Comparison of ENCODE assay signal across 28 cellular contexts in the genomic region with DNA sequence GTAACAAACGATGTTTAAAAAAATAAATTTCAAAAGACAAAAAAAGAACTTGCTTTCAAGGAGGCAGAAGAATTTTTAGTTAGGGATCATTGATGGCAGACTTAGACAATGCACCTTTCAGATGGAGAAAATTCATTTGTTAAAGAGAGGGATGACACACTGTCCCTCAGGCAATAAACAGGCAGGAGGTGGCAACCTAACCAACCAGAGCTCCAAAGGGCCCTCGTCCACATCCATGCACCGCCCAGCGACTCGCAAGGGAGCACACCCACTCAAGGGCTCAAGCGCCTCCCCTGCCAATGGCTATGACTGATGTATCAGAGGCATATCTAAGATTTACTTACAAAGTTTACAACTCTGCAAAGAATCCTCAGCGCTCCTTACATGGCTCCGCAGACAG.
"Had no signal": no experiment of that assay in that cellular context is flagged by ENCODE, and none has a peak within 500 bp of the region (broad histone marks: within the 10 kb centered on the region; RNA-seq: fewer than 3 reads in every experiment).

No MANE protein-coding gene starts in this region.

- H3K27me3 ChIP-seq: ascending aorta, dorsolateral prefrontal cortex, spleen, testis, transverse colon had no signal

- H3K27ac ChIP-seq: ascending aorta, coronary artery, dorsolateral prefrontal cortex, left ventricle myocardium inferior, spleen, testis, transverse colon, WERI-Rb-1 had no signal

- H3K9me3 ChIP-seq: ascending aorta, left ventricle myocardium inferior, spleen, testis, transverse colon had no signal

- H3K4me3 ChIP-seq: ascending aorta, coronary artery, dorsolateral prefrontal cortex, left ventricle myocardium inferior, lung, spleen, testis, transverse colon had no signal

- H3K4me1 ChIP-seq: ascending aorta, left ventricle myocardium inferior, spleen, transverse colon had no signal

- H3K4me3 Mint-ChIP-seq: activated naive CD4-positive, alpha-beta T cell treated with anti-CD3 and anti-CD28 coated beads, Interleukin-2, amount 10 ng/mL, durations not matched to agents 7 days and 5 days; activated naive CD8-positive, alpha-beta T cell treated with anti-CD3 and anti-CD28 coated beads, Interleukin-2, amount 10 ng/mL, durations not matched to agents 7 days and 5 days; activated T-cell treated with anti-CD3 and anti-CD28 coated beads, Interleukin-2, amount 50 U/mL, for 24 hours; brain; nephron; T-helper 1 cell treated with Interleukin-12 subunit alpha and Interleukin-12 subunit beta and Interleukin-4 antibody, amounts not matched to agents 30 μg/mL and 1 μg/mL, for 36 hours had no signal

- H3K9me3 Mint-ChIP-seq: activated naive CD4-positive, alpha-beta T cell treated with anti-CD3 and anti-CD28 coated beads, Interleukin-2, amount 10 ng/mL, durations not matched to agents 7 days and 5 days; activated naive CD8-positive, alpha-beta T cell treated with anti-CD3 and anti-CD28 coated beads, Interleukin-2, amount 10 ng/mL, durations not matched to agents 7 days and 5 days; activated T-cell treated with anti-CD3 and anti-CD28 coated beads, Interleukin-2, amount 50 U/mL, for 24 hours; nephron; T-helper 1 cell treated with Interleukin-12 subunit alpha and Interleukin-12 subunit beta and Interleukin-4 antibody, amounts not matched to agents 30 μg/mL and 1 μg/mL, for 36 hours had no signal

- ATAC-seq: activated CD4-positive, CD25-positive, alpha-beta regulatory T cell treated with anti-CD3 and anti-CD28 coated beads, Interleukin-2, amount 50 U/mL, for 24 hours; right cardiac atrium; stimulated activated naive CD8-positive, alpha-beta T cell treated with anti-CD3 and anti-CD28 coated beads, Interleukin-15, Interleukin-2, amounts not matched to agents 100 U/mL and 50 U/mL, for 24 hours had no signal

- H3K27ac Mint-ChIP-seq: activated naive CD4-positive, alpha-beta T cell treated with anti-CD3 and anti-CD28 coated beads, Interleukin-2, amount 10 ng/mL, durations not matched to agents 7 days and 5 days; activated naive CD8-positive, alpha-beta T cell treated with anti-CD3 and anti-CD28 coated beads, Interleukin-2, amount 10 ng/mL, durations not matched to agents 7 days and 5 days; activated T-cell treated with anti-CD3 and anti-CD28 coated beads, Interleukin-2, amount 50 U/mL, for 24 hours; brain; T-helper 1 cell treated with Interleukin-12 subunit alpha and Interleukin-12 subunit beta and Interleukin-4 antibody, amounts not matched to agents 30 μg/mL and 1 μg/mL, for 36 hours had no signal

- H3K27me3 Mint-ChIP-seq: activated naive CD4-positive, alpha-beta T cell treated with anti-CD3 and anti-CD28 coated beads, Interleukin-2, amount 10 ng/mL, durations not matched to agents 7 days and 5 days; activated naive CD8-positive, alpha-beta T cell treated with anti-CD3 and anti-CD28 coated beads, Interleukin-2, amount 10 ng/mL, durations not matched to agents 7 days and 5 days; activated T-cell treated with anti-CD3 and anti-CD28 coated beads, Interleukin-2, amount 50 U/mL, for 24 hours; brain had no signal

- H3K4me1 Mint-ChIP-seq: activated naive CD4-positive, alpha-beta T cell treated with anti-CD3 and anti-CD28 coated beads, Interleukin-2, amount 10 ng/mL, durations not matched to agents 7 days and 5 days; activated naive CD8-positive, alpha-beta T cell treated with anti-CD3 and anti-CD28 coated beads, Interleukin-2, amount 10 ng/mL, durations not matched to agents 7 days and 5 days; nephron had no signal

- DNase-seq: activated CD4-positive, alpha-beta T cell treated with anti-CD3 and anti-CD28 coated beads for 48 hours; activated CD4-positive, alpha-beta T cell treated with anti-CD3 and anti-CD28 coated beads, Interleukin-2, amount 50 U/mL, for 48 hours; activated CD8-positive, alpha-beta memory T cell treated with anti-CD3 and anti-CD28 coated beads for 24 hours; activated CD8-positive, alpha-beta memory T cell treated with anti-CD3 and anti-CD28 coated beads, Interleukin-2, amount 50 U/mL, for 4 hours; activated gamma-delta T cell; activated naive CD4-positive, alpha-beta T cell treated with anti-CD3 and anti-CD28 coated beads, Interleukin-2, amount 10 ng/mL, durations not matched to agents 7 days and 5 days; activated naive CD8-positive, alpha-beta T cell treated with anti-CD3 and anti-CD28 coated beads, Interleukin-2, amount 10 ng/mL, durations not matched to agents 7 days and 5 days; activated T-cell treated with anti-CD3 and anti-CD28 coated beads, Interleukin-2, amount 50 U/mL, for 24 hours; dorsolateral prefrontal cortex; effector memory CD4-positive, alpha-beta T cell; foreskin fibroblast; islet precursor cell; left ventricle myocardium inferior; posterior cingulate gyrus; right cardiac atrium; spleen; stimulated activated naive CD8-positive, alpha-beta T cell treated with anti-CD3 and anti-CD28 coated beads, Interleukin-15, Interleukin-2, amounts not matched to agents 100 U/mL and 50 U/mL, for 24 hours; T1000; testis; transverse colon; WERI-Rb-1 had no signal
